ENCODE assay signal across 10 cellular contexts in the genomic region with DNA sequence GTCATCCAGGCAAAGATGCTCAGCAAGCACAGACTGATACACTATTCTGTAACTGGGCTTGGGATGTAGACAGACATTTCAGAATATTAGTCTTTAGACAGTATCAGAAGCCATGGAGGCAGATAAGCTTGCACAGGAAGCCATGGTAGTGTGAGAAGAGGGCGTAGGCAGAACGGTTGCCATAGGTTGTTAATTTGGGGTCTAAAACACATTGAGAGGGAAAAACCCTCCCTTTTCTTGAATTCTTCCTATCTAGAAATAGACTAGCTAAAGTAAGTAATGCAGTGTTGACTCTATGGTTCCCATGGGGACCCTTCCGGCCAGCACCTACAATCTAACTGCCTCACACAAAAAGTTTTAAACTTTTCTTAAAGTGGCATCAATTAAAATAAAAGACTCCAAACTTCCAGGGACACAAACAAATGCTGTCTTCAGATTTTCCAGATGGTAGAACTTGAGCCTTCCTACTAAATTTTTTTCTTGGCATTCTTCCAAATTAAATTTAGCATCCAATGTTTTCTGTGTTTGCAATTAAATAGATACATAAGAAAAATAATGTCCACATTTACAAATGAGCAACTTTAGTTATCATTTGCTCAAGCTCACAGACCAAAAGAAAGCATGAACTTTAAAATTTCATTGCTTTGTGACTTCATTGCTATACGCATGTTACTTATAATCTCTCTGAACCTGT. TPM values are rescaled to one million over a fixed set of nuclear protein-coding genes. Genes with fewer than 3 reads are reported as not detected.
DNase-seq lines count a peak whose midpoint lies in the region; ATAC-seq and TF ChIP-seq lines count a peak whose summit lies in the region.
"Had no signal": no experiment of that assay in that cellular context is flagged by ENCODE, and none has a peak within 500 bp of the region (broad histone marks: within the 10 kb centered on the region; RNA-seq: fewer than 3 reads in every experiment).

No MANE protein-coding gene starts in this region.

- peaks cover 2% of the 10 kb centered on the region for H3K27me3 ChIP-seq in iPS-15b (ENCODE audit: control insufficient read depth, insufficient read depth, low read length)
- H3K27me3 ChIP-seq in thymus (ENCODE audit: control insufficient read depth, insufficient read depth) = no peaks in the 10 kb centered on the region
- H3K27me3 ChIP-seq: SJSA1 had no signal

- H3K4me1 Mint-ChIP-seq in activated naive CD4-positive, alpha-beta T cell treated with anti-CD3 and anti-CD28 coated beads for 36 hours (ENCODE audit: low read depth) = peaks cover 27% of the 10 kb centered on the region
- H3K4me1 Mint-ChIP-seq in WTC11 = peaks cover 20% of the 10 kb centered on the region

- H3K4me3 ChIP-seq in iPS-15b (ENCODE audit: low read depth, low read length) (peak overlapping the region; percentile 96), thymus (ENCODE audit: low read length) (peak overlapping the region; percentile 75)

- POLR2A ChIA-PET in WTC11 (lab: Charles Lee) = interaction anchor here (2.1 kb wide), 1 partner anchor 35 kb away, joined by 20 read pairs; no protein-coding TSS in a partner anchor

- peak overlapping the region; percentile 83 for H3K4me3 Mint-ChIP-seq in activated naive CD4-positive, alpha-beta T cell treated with anti-CD3 and anti-CD28 coated beads for 36 hours
- peak overlapping the region; percentile 85 for H3K4me3 Mint-ChIP-seq in WTC11

- CTCF ChIA-PET in activated naive CD4-positive, alpha-beta T cell treated with anti-CD3 and anti-CD28 coated beads for 36 hours (lab: Charles Lee) = interaction anchor here (0.9 to 1.5 kb wide), 6 partner anchors 8 to 336 kb away, joined by 3 to 5 read pairs (median 4); no protein-coding TSS in a partner anchor
- CTCF ChIA-PET in WTC11 (lab: Charles Lee) = interaction anchor here (2.0 kb wide), 1 partner anchor 30 kb away, joined by 5 read pairs; no protein-coding TSS in a partner anchor

- no peaks in the 10 kb centered on the region for H3K9me3 Mint-ChIP-seq in activated naive CD4-positive, alpha-beta T cell treated with anti-CD3 and anti-CD28 coated beads for 36 hours
- no peaks in the 10 kb centered on the region for H3K9me3 Mint-ChIP-seq in WTC11
- H3K9me3 Mint-ChIP-seq: CD14-positive monocyte had no signal

- H3K9ac ChIP-seq in iPS-15b (ENCODE audit: low read depth, low read length) = no peak overlapping the region

- H3K36me3 Mint-ChIP-seq in activated naive CD4-positive, alpha-beta T cell treated with anti-CD3 and anti-CD28 coated beads for 36 hours (ENCODE audit: low read depth) = peaks cover 36% of the 10 kb centered on the region
- peaks cover 35% of the 10 kb centered on the region for H3K36me3 Mint-ChIP-seq in WTC11

- 85% methylated on average over 4 of the region's 4 CpGs for WGBS in thymus

- H3K27ac Mint-ChIP-seq in activated naive CD4-positive, alpha-beta T cell treated with anti-CD3 and anti-CD28 coated beads for 36 hours = peak overlapping the region; percentile 59
- 0 out of 2 replicates have a peak overlapping the region, but pooled peaks have one; percentile 37 for H3K27ac Mint-ChIP-seq in WTC11

- no peaks in the 10 kb centered on the region for H3K27me3 Mint-ChIP-seq in activated naive CD4-positive, alpha-beta T cell treated with anti-CD3 and anti-CD28 coated beads for 36 hours (ENCODE audit: low read depth)
- no peaks in the 10 kb centered on the region for H3K27me3 Mint-ChIP-seq in WTC11 (ENCODE audit: low read depth)

- no peak overlapping the region for H3K27ac ChIP-seq in thymus (ENCODE audit: low read depth)
- H3K27ac ChIP-seq: SJSA1 had no signal

- ATAC-seq in WTC11 = no peak

- no peak for DNase-seq in activated naive CD4-positive, alpha-beta T cell treated with anti-CD3 and anti-CD28 coated beads for 36 hours
- DNase-seq in activated naive CD4-positive, alpha-beta T cell treated with anti-CD3 and anti-CD28 coated beads, Interleukin-2, amount 50 U/mL, for 16 hours = no peak
- DNase-seq in WTC11 (ENCODE audit: low spot score) (no peak), SHP77 (lab: John Stamatoyannopoulos, UW) (no peak), AG20443 (ENCODE audit: low spot score) (no peak)
- DNase-seq in activated CD4-positive, CD25-positive, alpha-beta regulatory T cell treated with anti-CD3 and anti-CD28 coated beads, Interleukin-2, amount 50 U/mL, for 72 hours = no peak

- intact Hi-C loops in activated naive CD4-positive, alpha-beta T cell treated with anti-CD3 and anti-CD28 coated beads for 36 hours (cut with micrococcal nuclease) = loop anchor here (2.0 to 10.0 kb wide), 2 partner anchors 22 to 1054 kb away; a partner anchor contains a TSS

- H3K4me1 ChIP-seq in iPS-15b (ENCODE audit: control insufficient read depth, insufficient read depth, low read length) (no peaks in the 10 kb centered on the region), thymus (ENCODE audit: control insufficient read depth, insufficient read depth, low read length) (peaks cover 11% of the 10 kb centered on the region)

- H3K36me3 ChIP-seq in iPS-15b (ENCODE audit: control insufficient read depth, insufficient read depth, low read length) (peaks cover 15% of the 10 kb centered on the region), thymus (ENCODE audit: control insufficient read depth, insufficient read depth) (peaks cover 7% of the 10 kb centered on the region)

- H3K9me3 ChIP-seq in iPS-15b (ENCODE audit: control insufficient read depth, insufficient read depth, low read length) (no peaks in the 10 kb centered on the region), thymus (ENCODE audit: control insufficient read depth) (no peaks in the 10 kb centered on the region)
- H3K9me3 ChIP-seq: SJSA1 had no signal

- no peak for TF ChIP-seq CTCF in WTC11 (IDR thresholded peaks at IDR 0.05)

TF ChIP-seq in WTC11, 78 proteins besides CTCF, POLR2A, EP300 and RAD21:
- TF ChIP-seq, protein P1, sequence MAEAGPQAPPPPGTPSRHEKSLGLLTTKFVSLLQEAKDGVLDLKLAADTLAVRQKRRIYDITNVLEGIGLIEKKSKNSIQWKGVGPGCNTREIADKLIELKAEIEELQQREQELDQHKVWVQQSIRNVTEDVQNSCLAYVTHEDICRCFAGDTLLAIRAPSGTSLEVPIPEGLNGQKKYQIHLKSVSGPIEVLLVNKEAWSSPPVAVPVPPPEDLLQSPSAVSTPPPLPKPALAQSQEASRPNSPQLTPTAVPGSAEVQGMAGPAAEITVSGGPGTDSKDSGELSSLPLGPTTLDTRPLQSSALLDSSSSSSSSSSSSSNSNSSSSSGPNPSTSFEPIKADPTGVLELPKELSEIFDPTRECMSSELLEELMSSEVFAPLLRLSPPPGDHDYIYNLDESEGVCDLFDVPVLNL (CRISPR knock-in tag; IDR thresholded peaks at IDR 0.05; ENCODE audit: borderline replicate concordance, low read depth) = no peak
- TF ChIP-seq, protein P2, sequence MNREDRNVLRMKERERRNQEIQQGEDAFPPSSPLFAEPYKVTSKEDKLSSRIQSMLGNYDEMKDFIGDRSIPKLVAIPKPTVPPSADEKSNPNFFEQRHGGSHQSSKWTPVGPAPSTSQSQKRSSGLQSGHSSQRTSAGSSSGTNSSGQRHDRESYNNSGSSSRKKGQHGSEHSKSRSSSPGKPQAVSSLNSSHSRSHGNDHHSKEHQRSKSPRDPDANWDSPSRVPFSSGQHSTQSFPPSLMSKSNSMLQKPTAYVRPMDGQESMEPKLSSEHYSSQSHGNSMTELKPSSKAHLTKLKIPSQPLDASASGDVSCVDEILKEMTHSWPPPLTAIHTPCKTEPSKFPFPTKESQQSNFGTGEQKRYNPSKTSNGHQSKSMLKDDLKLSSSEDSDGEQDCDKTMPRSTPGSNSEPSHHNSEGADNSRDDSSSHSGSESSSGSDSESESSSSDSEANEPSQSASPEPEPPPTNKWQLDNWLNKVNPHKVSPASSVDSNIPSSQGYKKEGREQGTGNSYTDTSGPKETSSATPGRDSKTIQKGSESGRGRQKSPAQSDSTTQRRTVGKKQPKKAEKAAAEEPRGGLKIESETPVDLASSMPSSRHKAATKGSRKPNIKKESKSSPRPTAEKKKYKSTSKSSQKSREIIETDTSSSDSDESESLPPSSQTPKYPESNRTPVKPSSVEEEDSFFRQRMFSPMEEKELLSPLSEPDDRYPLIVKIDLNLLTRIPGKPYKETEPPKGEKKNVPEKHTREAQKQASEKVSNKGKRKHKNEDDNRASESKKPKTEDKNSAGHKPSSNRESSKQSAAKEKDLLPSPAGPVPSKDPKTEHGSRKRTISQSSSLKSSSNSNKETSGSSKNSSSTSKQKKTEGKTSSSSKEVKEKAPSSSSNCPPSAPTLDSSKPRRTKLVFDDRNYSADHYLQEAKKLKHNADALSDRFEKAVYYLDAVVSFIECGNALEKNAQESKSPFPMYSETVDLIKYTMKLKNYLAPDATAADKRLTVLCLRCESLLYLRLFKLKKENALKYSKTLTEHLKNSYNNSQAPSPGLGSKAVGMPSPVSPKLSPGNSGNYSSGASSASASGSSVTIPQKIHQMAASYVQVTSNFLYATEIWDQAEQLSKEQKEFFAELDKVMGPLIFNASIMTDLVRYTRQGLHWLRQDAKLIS (CRISPR knock-in tag; IDR thresholded peaks at IDR 0.05; ENCODE audit: borderline replicate concordance) = no peak
- TF ChIP-seq NR2C2 (CRISPR knock-in tag; IDR thresholded peaks at IDR 0.05) = no peak
- TF ChIP-seq ESRRA (CRISPR knock-in tag; IDR thresholded peaks at IDR 0.05; ENCODE audit: borderline replicate concordance) = no peak
- TF ChIP-seq SMAD4 (CRISPR knock-in tag; IDR thresholded peaks at IDR 0.05) = no peak
- no peak for TF ChIP-seq NR1H2 (CRISPR knock-in tag; IDR thresholded peaks at IDR 0.05)
TF ChIP-seq in WTC11: peak in this region for 0.

RNA-seq across cellular contexts. Expression of a gene that starts 1.9 kb away (rescaled TPM):
- 10 to 100 TPM; 78.2 to 82.9 TPM for total RNA-seq in activated naive CD4-positive, alpha-beta T cell treated with anti-CD3 and anti-CD28 coated beads for 36 hours
- 55.4 to 57.6 TPM (median 55.4 TPM) in 3 replicates for total RNA-seq in WTC11 (2021)
- polyA plus RNA-seq in thymus = 65.4 TPM

RNA-seq across cellular contexts. Expression of a gene that starts 2.1 kb away (rescaled TPM):
- 1 to 10 TPM; 2.0 to 2.4 TPM for total RNA-seq in activated naive CD4-positive, alpha-beta T cell treated with anti-CD3 and anti-CD28 coated beads for 36 hours
- 2.5 to 6.8 TPM (median 4.4 TPM) in 3 replicates for total RNA-seq in WTC11 (2021)
- 13.6 TPM for polyA plus RNA-seq in thymus
- polyA plus RNA-seq: CD14-positive monocyte had no signal

RNA-seq across cellular contexts. Expression of a gene that starts 29.3 kb away (rescaled TPM):
- total RNA-seq in activated naive CD4-positive, alpha-beta T cell treated with anti-CD3 and anti-CD28 coated beads for 36 hours = 1 to 10 TPM; 2.2 to 3.1 TPM
- 3.2 to 6.2 TPM (median 5.6 TPM) in 3 replicates for total RNA-seq in WTC11 (2021)
- polyA plus RNA-seq in thymus = 6.5 TPM

RNA-seq across cellular contexts. Expression of a gene that starts 31.1 kb away (rescaled TPM):
- total RNA-seq in activated naive CD4-positive, alpha-beta T cell treated with anti-CD3 and anti-CD28 coated beads for 36 hours = 10 to 100 TPM; 19.4 to 19.8 TPM
- 18.4 to 18.7 TPM (median 18.7 TPM) in 3 replicates for total RNA-seq in WTC11 (2021)
- 3.8 TPM for polyA plus RNA-seq in thymus
